Comparison of ENCODE assay signal across 26 cellular contexts in genomic region chr9:13026956-13027355, GRCh38.
"Had no signal": no experiment of that assay in that cellular context is flagged by ENCODE, and none has a peak within 500 bp of the region (broad histone marks: within the 10 kb centered on the region; RNA-seq: fewer than 3 reads in every experiment).

No MANE protein-coding gene starts in this region.

- ATAC-seq: naive thymus-derived CD4-positive, alpha-beta T cell; natural killer cell; psoas muscle; right cardiac atrium; right lobe of liver; stimulated activated effector memory CD8-positive, alpha-beta T cell treated with anti-CD3 and anti-CD28 coated beads, Interleukin-12 subunit alpha, Interleukin-12 subunit beta, amount 100 ng/mL, for 72 hours; stimulated activated naive CD8-positive, alpha-beta T cell treated with anti-CD3 and anti-CD28 coated beads, Interleukin-15, amount 100 ng/mL, for 72 hours; stimulated activated naive CD8-positive, alpha-beta T cell treated with anti-CD3 and anti-CD28 coated beads, Interleukin-15, Interleukin-2, amounts not matched to agents 100 U/mL and 50 U/mL, for 24 hours; upper lobe of right lung had no signal

- DNase-seq: naive thymus-derived CD4-positive, alpha-beta T cell; natural killer cell; occipital lobe; ovary; psoas muscle; right cardiac atrium; right lobe of liver; sigmoid colon; small intestine; stimulated activated CD4-positive, alpha-beta T cell treated with anti-CD3 and anti-CD28 coated beads, Interleukin-15, amount 100 ng/mL, for 24 hours; stimulated activated CD4-positive, alpha-beta T cell treated with anti-CD3 and anti-CD28 coated beads, Interleukin-2, amount 100 ng/mL, for 24 hours; stimulated activated CD4-positive, alpha-beta T cell treated with anti-CD3 and anti-CD28 coated beads, Interleukin-2, amount 100 ng/mL, for 48 hours; stimulated activated CD4-positive, alpha-beta T cell treated with anti-CD3 and anti-CD28 coated beads, Interleukin-4, amount 100 ng/mL, for 24 hours; stimulated activated naive CD4-positive, alpha-beta T cell; stimulated activated naive CD8-positive, alpha-beta T cell treated with anti-CD3 and anti-CD28 coated beads, Interleukin-15, amount 100 ng/mL, for 72 hours; stimulated activated naive CD8-positive, alpha-beta T cell treated with anti-CD3 and anti-CD28 coated beads, Interleukin-15, Interleukin-2, amounts not matched to agents 100 U/mL and 50 U/mL, for 24 hours; substantia nigra; testis; tibial artery; transverse colon; upper lobe of right lung; uterus had no signal

- H3K9me3 Mint-ChIP-seq: nephron, type B pancreatic cell had no signal

- H3K27ac Mint-ChIP-seq: naive thymus-derived CD4-positive, alpha-beta T cell; natural killer cell; nephron; progenitor cell of endocrine pancreas; stimulated activated effector memory CD8-positive, alpha-beta T cell treated with anti-CD3 and anti-CD28 coated beads, Interleukin-12 subunit alpha, Interleukin-12 subunit beta, amount 100 ng/mL, for 72 hours; stimulated activated naive CD8-positive, alpha-beta T cell treated with anti-CD3 and anti-CD28 coated beads, Interleukin-15, amount 100 ng/mL, for 72 hours; type B pancreatic cell had no signal

- H3K27me3 Mint-ChIP-seq: naive thymus-derived CD4-positive, alpha-beta T cell; progenitor cell of endocrine pancreas; stimulated activated naive CD8-positive, alpha-beta T cell treated with anti-CD3 and anti-CD28 coated beads, Interleukin-15, amount 100 ng/mL, for 72 hours; type B pancreatic cell had no signal

- H3K36me3 Mint-ChIP-seq: stimulated activated effector memory CD8-positive, alpha-beta T cell treated with anti-CD3 and anti-CD28 coated beads, Interleukin-12 subunit alpha, Interleukin-12 subunit beta, amount 100 ng/mL, for 72 hours; type B pancreatic cell had no signal

- H3K4me3 Mint-ChIP-seq: naive thymus-derived CD4-positive, alpha-beta T cell; natural killer cell; nephron; stimulated activated effector memory CD8-positive, alpha-beta T cell treated with anti-CD3 and anti-CD28 coated beads, Interleukin-12 subunit alpha, Interleukin-12 subunit beta, amount 100 ng/mL, for 72 hours; stimulated activated naive CD8-positive, alpha-beta T cell treated with anti-CD3 and anti-CD28 coated beads, Interleukin-15, amount 100 ng/mL, for 72 hours; type B pancreatic cell had no signal

- H3K4me1 Mint-ChIP-seq: naive thymus-derived CD4-positive, alpha-beta T cell; natural killer cell; stimulated activated effector memory CD8-positive, alpha-beta T cell treated with anti-CD3 and anti-CD28 coated beads, Interleukin-12 subunit alpha, Interleukin-12 subunit beta, amount 100 ng/mL, for 72 hours; stimulated activated naive CD8-positive, alpha-beta T cell treated with anti-CD3 and anti-CD28 coated beads, Interleukin-15, amount 100 ng/mL, for 72 hours had no signal
